ENCODE assay signal across 18 cellular contexts in the genomic region with DNA sequence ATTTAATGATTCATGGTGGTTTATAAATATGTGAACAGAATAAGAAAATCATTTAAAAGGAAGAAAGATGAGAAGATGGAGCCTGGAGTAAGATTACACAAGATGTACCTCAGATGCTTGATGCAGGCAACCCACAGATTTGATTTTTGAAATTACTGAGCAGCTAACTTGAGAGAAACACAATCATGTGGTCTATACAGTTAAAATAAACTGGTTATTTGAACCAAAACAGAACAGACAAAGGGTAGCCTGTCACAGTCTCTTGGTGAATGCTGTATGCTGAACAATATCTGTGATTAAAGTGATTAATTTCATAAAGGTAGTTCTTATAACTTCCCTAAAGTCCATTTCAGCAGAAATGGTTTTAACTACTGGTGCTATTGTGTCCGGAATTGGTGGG.
"Had no signal": no experiment of that assay in that cellular context is flagged by ENCODE, and none has a peak within 500 bp of the region (broad histone marks: within the 10 kb centered on the region; RNA-seq: fewer than 3 reads in every experiment).

No MANE protein-coding gene starts in this region.

- H3K9me3 Mint-ChIP-seq: memory B cell had no signal

- H3K36me3 Mint-ChIP-seq: memory B cell had no signal

- H3K27ac ChIP-seq: adrenal gland, breast epithelium, neural progenitor cell, prostate gland, skin epidermis, testis, WERI-Rb-1 had no signal

- DNase-seq: activated CD4-positive, alpha-beta T cell treated with anti-CD3 and anti-CD28 coated beads for 36 hours; activated CD8-positive, alpha-beta memory T cell treated with anti-CD3 and anti-CD28 coated beads, Interleukin-2, amount 50 U/mL, for 4 hours; activated gamma-delta T cell treated with Interleukin-2 at 50 U/mL for 16 hours; activated T-cell treated with anti-CD3 and anti-CD28 coated beads, Interleukin-2, amount 50 U/mL, for 48 hours; adrenal gland; cerebellar nuclear complex; effector CD4-positive, alpha-beta T cell; immature natural killer cell; right cardiac atrium; testis; WERI-Rb-1 had no signal

- H3K4me3 ChIP-seq: adrenal gland, breast epithelium, neural progenitor cell, prostate gland, skin epidermis, testis had no signal

- H3K27me3 Mint-ChIP-seq: activated CD4-positive, alpha-beta T cell treated with anti-CD3 and anti-CD28 coated beads for 36 hours; memory B cell; type B pancreatic cell had no signal

- ATAC-seq: activated CD4-positive, alpha-beta T cell treated with anti-CD3 and anti-CD28 coated beads for 36 hours; esophagus mucosa; right cardiac atrium had no signal

- H3K27ac Mint-ChIP-seq: activated CD4-positive, alpha-beta T cell treated with anti-CD3 and anti-CD28 coated beads for 36 hours; memory B cell; neural progenitor cell; type B pancreatic cell had no signal

- H3K27me3 ChIP-seq: adrenal gland, breast epithelium, testis had no signal

- H3K9me3 ChIP-seq: adrenal gland, breast epithelium, prostate gland, testis had no signal

- H3K36me3 ChIP-seq: adrenal gland, breast epithelium, prostate gland had no signal

- H3K4me1 ChIP-seq: breast epithelium, neural progenitor cell, prostate gland, testis had no signal

- H3K4me3 Mint-ChIP-seq: activated CD4-positive, alpha-beta T cell treated with anti-CD3 and anti-CD28 coated beads for 36 hours; memory B cell; neural progenitor cell; type B pancreatic cell had no signal
